1 cellular context compared by ENCODE assay signal in the genomic region with DNA sequence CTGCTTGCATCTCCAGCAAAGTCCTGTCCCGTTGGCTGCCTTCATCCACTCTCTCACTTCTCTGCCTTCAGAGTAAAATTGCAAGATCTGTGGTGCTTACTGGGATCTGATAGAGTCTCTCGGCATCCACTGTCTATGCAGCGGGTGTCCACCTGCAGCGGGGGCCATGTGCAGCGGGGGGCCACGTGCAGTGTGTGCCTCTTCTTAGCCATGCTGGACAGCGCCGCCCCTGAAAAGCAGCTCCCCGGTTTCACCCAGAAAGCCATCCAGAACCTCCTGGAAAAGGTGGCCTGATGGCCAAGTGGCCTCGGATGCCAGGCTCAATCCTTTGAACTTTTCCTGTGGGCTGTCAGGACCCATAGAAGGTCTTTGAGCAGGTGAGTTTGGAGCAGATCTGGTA.
TF ChIP-seq lines count a peak whose summit lies in the region.

No MANE protein-coding gene starts in this region.

TF ChIP-seq in H1, 55 proteins besides CTCF, POLR2A, EP300 and RAD21:
- no peak for TF ChIP-seq SUZ12 (IDR thresholded peaks at IDR 0.05; ENCODE audit: low read length)
